ENCODE assay signal across 24 cellular contexts in genomic region chr19:1569997-1570396, GRCh38. TPM values are rescaled to one million over a fixed set of nuclear protein-coding genes. Genes with fewer than 3 reads are reported as not detected.
DNase-seq lines count a peak whose midpoint lies in the region; FAIRE-seq and TF ChIP-seq lines count a peak whose summit lies in the region.
"Had no signal": no experiment of that assay in that cellular context is flagged by ENCODE, and none has a peak within 500 bp of the region (broad histone marks: within the 10 kb centered on the region; RNA-seq: fewer than 3 reads in every experiment).

No MANE protein-coding gene starts in this region.

- H3K4me2 ChIP-seq in neural progenitor cell: no peak overlapping the region

- H3K9me3 Mint-ChIP-seq in activated CD4-positive, alpha-beta T cell treated with anti-CD3 and anti-CD28 coated beads, Interleukin-2, amount 10 ng/mL, durations not matched to agents 24 days and 14 days: no peaks in the 10 kb centered on the region
- H3K9me3 Mint-ChIP-seq in chondrocyte (ENCODE audit: low read depth): no peaks in the 10 kb centered on the region
- H3K9me3 Mint-ChIP-seq in neural progenitor cell: peaks cover 3% of the 10 kb centered on the region

- TF ChIP-seq CTCF in HEK293 (tag by site-specific recombination; IDR thresholded peaks at IDR 0.05) (no peak), chondrocyte (IDR thresholded peaks at IDR 0.05) (no peak), neural progenitor cell (IDR thresholded peaks at IDR 0.05) (no peak), kidney (IDR thresholded peaks at IDR 0.05; ENCODE audit: borderline replicate concordance, extremely low read depth, insufficient read depth) (no peak)

- H2AFZ ChIP-seq in neural progenitor cell (replicated peaks): no peak overlapping the region

- H3K36me3 Mint-ChIP-seq in activated CD4-positive, alpha-beta T cell treated with anti-CD3 and anti-CD28 coated beads, Interleukin-2, amount 10 ng/mL, durations not matched to agents 24 days and 14 days (ENCODE audit: low read depth): peaks cover 2% of the 10 kb centered on the region
- H3K36me3 Mint-ChIP-seq in chondrocyte (ENCODE audit: low read depth): no peaks in the 10 kb centered on the region
- H3K36me3 Mint-ChIP-seq in neural progenitor cell: peaks cover 5% of the 10 kb centered on the region

- H3K36me3 ChIP-seq in HEK293 (ENCODE audit: control insufficient read depth in 2 of 2, insufficient read depth in 1 of 2, low read length in 2 of 2) (peaks cover 0 to 4% of the 10 kb centered on the region in 2 experiments; a peak in 2 of 3 replicates), neural progenitor cell (no peaks in the 10 kb centered on the region), kidney (ENCODE audit: control insufficient read depth in 1 of 2, insufficient read depth in 2 of 2, low read length in 2 of 2) (no peaks in the 10 kb centered on the region)
- H3K36me3 ChIP-seq: ascending aorta, lower lobe of right lung, prostate gland had no signal

- H3K27ac ChIP-seq in HEK293 (ENCODE audit: extremely low read depth, low read depth, low read length) (no peak overlapping the region), neural progenitor cell (no peak overlapping the region), kidney (ENCODE audit: low read depth in 2 of 2, low read length in 2 of 2) (no peak overlapping the region)
- H3K27ac ChIP-seq: ascending aorta, lower lobe of right lung, prostate gland had no signal

- POLR2A ChIA-PET in HEK293 (lab: Yijun Ruan, JAX): interaction anchor here (0.6 to 0.7 kb wide), 2 partner anchors 23 to 301 kb away, joined by 3 read pairs; no protein-coding TSS in a partner anchor

- peaks cover 15% of the 10 kb centered on the region for H3K27me3 Mint-ChIP-seq in activated CD4-positive, alpha-beta T cell treated with anti-CD3 and anti-CD28 coated beads, Interleukin-2, amount 10 ng/mL, durations not matched to agents 24 days and 14 days
- no peaks in the 10 kb centered on the region for H3K27me3 Mint-ChIP-seq in chondrocyte (ENCODE audit: low read depth)
- peaks cover 17% of the 10 kb centered on the region for H3K27me3 Mint-ChIP-seq in neural progenitor cell (ENCODE audit: insufficient read depth, low read depth)

- no peak overlapping the region for H3K4me3 ChIP-seq in HEK293 (ENCODE audit: low read depth, low read length)
- H3K4me3 ChIP-seq in neural progenitor cell: no peak overlapping the region
- no peak overlapping the region for H3K4me3 ChIP-seq in kidney (ENCODE audit: low read length in 2 of 2)
- H3K4me3 ChIP-seq: ascending aorta, lower lobe of right lung, prostate gland had no signal

- H3K9me3 ChIP-seq in HEK293 (ENCODE audit: control insufficient read depth, insufficient read depth, low read depth, low read length) (no peaks in the 10 kb centered on the region), neural progenitor cell (ENCODE audit: low read depth) (no peaks in the 10 kb centered on the region), kidney (ENCODE audit: control insufficient read depth in 1 of 2, low read length in 2 of 2) (no peaks in the 10 kb centered on the region)
- H3K9me3 ChIP-seq: ascending aorta, lower lobe of right lung, prostate gland had no signal

- H3K9ac ChIP-seq in neural progenitor cell: no peak overlapping the region
- no peak overlapping the region for H3K9ac ChIP-seq in kidney (ENCODE audit: low read length in 2 of 2)

- CTCF ChIA-PET in HEK293 (lab: Yijun Ruan, JAX): interaction anchor here (0.6 kb wide), 1 partner anchor 256 kb away, joined by 4 read pairs; no protein-coding TSS in a partner anchor

- H3K79me2 ChIP-seq in neural progenitor cell (ENCODE audit: low read depth): peaks cover 25% of the 10 kb centered on the region

- DNase-seq in activated CD4-positive, alpha-beta T cell treated with anti-CD3 and anti-CD28 coated beads, Interleukin-2, amount 10 ng/mL, durations not matched to agents 24 days and 14 days: no peak
- no peak for DNase-seq in activated CD4-positive, alpha-beta T cell treated with anti-CD3 and anti-CD28 coated beads for 48 hours
- DNase-seq in chondrocyte (ENCODE audit: low spot score): no peak
- DNase-seq in neural progenitor cell (ENCODE audit: low spot score): no peak
- DNase-seq in DMS153 treated with DMSO at 0.1 percent for 48 hours (lab: John Stamatoyannopoulos, UW; ENCODE audit: unreplicated experiment): no peak
- no peak for DNase-seq in kidney
- DNase-seq in frontal cortex (ENCODE audit: low spot score in 2 of 2): no peak
- DNase-seq: activated CD8-positive, alpha-beta memory T cell treated with anti-CD3 and anti-CD28 coated beads for 24 hours; activated effector memory CD4-positive, alpha-beta T cell treated with anti-CD3 and anti-CD28 coated beads, Interleukin-2, amount 50 U/mL, for 16 hours; BE2C; HCEC 1CT; lower lobe of right lung; NCI-H1417 treated with DMSO at 0.1 percent for 48 hours; NCI-H526 treated with DMSO at 0.1 percent for 48 hours; stimulated activated CD4-positive, alpha-beta T cell treated with anti-CD3 and anti-CD28 coated beads, Interleukin-1b, Interleukin-23, amount 100 ng/mL, for 48 hours had no signal

- peaks cover 5% of the 10 kb centered on the region for H3K4me1 Mint-ChIP-seq in activated CD4-positive, alpha-beta T cell treated with anti-CD3 and anti-CD28 coated beads, Interleukin-2, amount 10 ng/mL, durations not matched to agents 24 days and 14 days
- H3K4me1 Mint-ChIP-seq in chondrocyte (ENCODE audit: low read depth): peaks cover 13% of the 10 kb centered on the region
- H3K4me1 Mint-ChIP-seq in neural progenitor cell: peaks cover 7% of the 10 kb centered on the region

- H3K27ac Mint-ChIP-seq in activated CD4-positive, alpha-beta T cell treated with anti-CD3 and anti-CD28 coated beads, Interleukin-2, amount 10 ng/mL, durations not matched to agents 24 days and 14 days: peak overlapping the region; percentile 75
- H3K27ac Mint-ChIP-seq in chondrocyte (ENCODE audit: unreplicated experiment) (peak overlapping the region; percentile 55), neural progenitor cell (no peak overlapping the region)

- peaks cover 23% of the 10 kb centered on the region for H3K27me3 ChIP-seq in neural progenitor cell
- H3K27me3 ChIP-seq: ascending aorta, BE2C had no signal

- peaks cover 14% of the 10 kb centered on the region for H3F3A ChIP-seq in neural progenitor cell (ENCODE audit: low read depth)

- H3K4me1 ChIP-seq in HEK293 (ENCODE audit: control insufficient read depth, insufficient read depth, low read length) (no peaks in the 10 kb centered on the region), neural progenitor cell (peaks cover 11% of the 10 kb centered on the region), kidney (ENCODE audit: control insufficient read depth in 1 of 2, insufficient read depth in 1 of 2, low read depth in 1 of 2, low read length in 2 of 2) (peaks cover 0 to 9% of the 10 kb centered on the region in 2 donors)
- H3K4me1 ChIP-seq: BE2C had no signal

- intact Hi-C loops in activated CD4-positive, alpha-beta T cell treated with anti-CD3 and anti-CD28 coated beads, Interleukin-2, amount 10 ng/mL, durations not matched to agents 24 days and 14 days (cut with micrococcal nuclease): no loop called here
- intact Hi-C loops in kidney (cut with DNase I): no loop called here

- peaks cover 26% of the 10 kb centered on the region for H4K20me1 ChIP-seq in neural progenitor cell (ENCODE audit: low read depth)

- FAIRE-seq in kidney (lab: Jason Lieb, UNC) (no peak), frontal cortex (lab: Jason Lieb, UNC) (no peak)
- FAIRE-seq: GM12892, islet of Langerhans had no signal

- H3K4me3 Mint-ChIP-seq in activated CD4-positive, alpha-beta T cell treated with anti-CD3 and anti-CD28 coated beads, Interleukin-2, amount 10 ng/mL, durations not matched to agents 24 days and 14 days: peak overlapping the region; percentile 23
- H3K4me3 Mint-ChIP-seq in chondrocyte (ENCODE audit: unreplicated experiment): peak overlapping the region; percentile 42
- H3K4me3 Mint-ChIP-seq in neural progenitor cell: peak overlapping the region; percentile 47

TF ChIP-seq in HEK293, 187 proteins besides CTCF, POLR2A, EP300 and RAD21 (continues in another document):
- TF ChIP-seq ZNF335 (tag by site-specific recombination; conservative IDR thresholded peaks at IDR 0.05) (peak; percentile 35; the same call in 1 of the 2 replicates), ZNF366 (tag by site-specific recombination; conservative IDR thresholded peaks at IDR 0.05) (peak; percentile 99)

RNA-seq across cellular contexts. Expression of gene MEX3D, which starts 1.9 kb away (rescaled TPM):
- 15.9 and 16.1 TPM in 2 replicates for total RNA-seq in activated CD4-positive, alpha-beta T cell treated with anti-CD3 and anti-CD28 coated beads, Interleukin-2, amount 10 ng/mL, durations not matched to agents 24 days and 14 days
- total RNA-seq in chondrocyte (57.8 to 60.1 TPM (median 59.6 TPM) in 3 replicates), neural progenitor cell (ENCODE audit: low replicate concordance) (15.9 and 87.3 TPM in 2 replicates), kidney (19.3 TPM), frontal cortex (55.0 TPM)
- polyA plus RNA-seq in kidney (ENCODE audit: insufficient read depth, low read depth, low replicate concordance): 5.4 TPM

RNA-seq across cellular contexts. Expression of gene MBD3, which starts 22.7 kb away (rescaled TPM):
- total RNA-seq in activated CD4-positive, alpha-beta T cell treated with anti-CD3 and anti-CD28 coated beads, Interleukin-2, amount 10 ng/mL, durations not matched to agents 24 days and 14 days: 132 and 140 TPM in 2 replicates
- total RNA-seq in chondrocyte (83.6 to 101 TPM (median 84.1 TPM) in 3 replicates), neural progenitor cell (ENCODE audit: low replicate concordance) (34.2 and 117 TPM in 2 replicates), kidney (62.5 TPM), frontal cortex (50.1 TPM)
- 76.1 TPM for polyA plus RNA-seq in kidney (ENCODE audit: insufficient read depth, low read depth, low replicate concordance)

RNA-seq across cellular contexts. Expression of gene UQCR11, which starts 35.3 kb away (rescaled TPM):
- total RNA-seq in activated CD4-positive, alpha-beta T cell treated with anti-CD3 and anti-CD28 coated beads, Interleukin-2, amount 10 ng/mL, durations not matched to agents 24 days and 14 days: 194 and 195 TPM in 2 replicates
- 173 to 190 TPM (median 184 TPM) in 3 replicates for total RNA-seq in chondrocyte
- 37.4 and 51.4 TPM in 2 replicates for total RNA-seq in neural progenitor cell (ENCODE audit: low replicate concordance)
- 200 TPM for total RNA-seq in kidney
- 777 TPM for polyA plus RNA-seq in kidney (ENCODE audit: insufficient read depth, low read depth, low replicate concordance)
- 65.6 TPM for total RNA-seq in frontal cortex

RNA-seq across cellular contexts. Expression of gene PLK5, which starts 46.1 kb away (rescaled TPM):
- total RNA-seq in activated CD4-positive, alpha-beta T cell treated with anti-CD3 and anti-CD28 coated beads, Interleukin-2, amount 10 ng/mL, durations not matched to agents 24 days and 14 days: not detected in 2 replicates
- total RNA-seq in chondrocyte (0.12 TPM in 1 of 3 replicates, not detected in the others), neural progenitor cell (ENCODE audit: low replicate concordance) (0.81 TPM in 1 of 2 replicates, not detected in the other), kidney (not detected), frontal cortex (not detected)
- polyA plus RNA-seq in kidney (ENCODE audit: insufficient read depth, low read depth, low replicate concordance): not detected
- total RNA-seq: A172, ascending aorta, lower lobe of right lung, myocyte, ureter had no signal

RNA-seq across cellular contexts. Expression of gene ADAMTSL5, which starts 57.2 kb away (rescaled TPM):
- total RNA-seq in activated CD4-positive, alpha-beta T cell treated with anti-CD3 and anti-CD28 coated beads, Interleukin-2, amount 10 ng/mL, durations not matched to agents 24 days and 14 days: 5.4 and 6.6 TPM in 2 replicates
- total RNA-seq in chondrocyte (9.1 to 20.3 TPM (median 16.9 TPM) in 3 replicates), neural progenitor cell (ENCODE audit: low replicate concordance) (0.12 and 0.13 TPM in 2 replicates), kidney (4.6 TPM), frontal cortex (under 0.01 TPM)
- 1.4 TPM for polyA plus RNA-seq in kidney (ENCODE audit: insufficient read depth, low read depth, low replicate concordance)
- total RNA-seq: cerebellum had no signal
